9 cellular contexts compared by ENCODE assay signal in genomic region chr1:115595279-115596079, GRCh38. TPM values are rescaled to one million over a fixed set of nuclear protein-coding genes. Genes with fewer than 3 reads are reported as not detected.
DNase-seq lines count a peak whose midpoint lies in the region; ATAC-seq and TF ChIP-seq lines count a peak whose summit lies in the region.
"Had no signal": no experiment of that assay in that cellular context is flagged by ENCODE, and none has a peak within 500 bp of the region (broad histone marks: within the 10 kb centered on the region; RNA-seq: fewer than 3 reads in every experiment).

No MANE protein-coding gene starts in this region.

- 0 out of 2 replicates have a peak overlapping the region, but pooled peaks have one; percentile 66 for H2AFZ ChIP-seq in SK-N-SH (ENCODE audit: low read depth)

- H4K20me1 ChIP-seq in SK-N-SH (ENCODE audit: insufficient read depth): no peaks in the 10 kb centered on the region

- H3K9me3 Mint-ChIP-seq in activated naive CD8-positive, alpha-beta T cell treated with anti-CD3 and anti-CD28 coated beads for 36 hours: peaks cover 3% of the 10 kb centered on the region
- H3K9me3 Mint-ChIP-seq: activated naive CD4-positive, alpha-beta T cell treated with anti-CD3 and anti-CD28 coated beads, Interleukin-2, amount 50 U/mL, for 24 hours had no signal

- DNase-seq in COLO668 (lab: John Stamatoyannopoulos, UW; ENCODE audit: unreplicated experiment) (peak; percentile 85), NCI-H1048 (lab: John Stamatoyannopoulos, UW) (peak; percentile 36), SK-N-SH (peak; percentile 74), Right ventricle myocardium inferior (ENCODE audit: missing footprints) (peak; percentile 90), pulmonary artery endothelial cell (ENCODE audit: low read depth, low spot score) (peak; percentile 37)
- DNase-seq in activated naive CD8-positive, alpha-beta T cell treated with anti-CD3 and anti-CD28 coated beads for 36 hours: peak; percentile 45

- H3K4me1 ChIP-seq in SK-N-SH (ENCODE audit: control insufficient read depth in 1 of 2, insufficient read depth in 2 of 2, low read depth in 1 of 2, low read length in 1 of 2): peaks cover 4% of the 10 kb centered on the region in 2 experiments; a peak in 2 of 4 replicates

- ATAC-seq in GM21526 (IDR thresholded peaks at IDR 0.05; ENCODE audit: low FRiP score, unreplicated experiment) (peak; percentile 71), Right ventricle myocardium inferior (peak; percentile 87), GM18867 (IDR thresholded peaks at IDR 0.05; ENCODE audit: unreplicated experiment) (no peak)

- H3K4me1 Mint-ChIP-seq in activated naive CD8-positive, alpha-beta T cell treated with anti-CD3 and anti-CD28 coated beads for 36 hours: no peaks in the 10 kb centered on the region
- H3K4me1 Mint-ChIP-seq: activated naive CD4-positive, alpha-beta T cell treated with anti-CD3 and anti-CD28 coated beads, Interleukin-2, amount 50 U/mL, for 24 hours had no signal

- H3K27me3 ChIP-seq in SK-N-SH (ENCODE audit: insufficient read depth): no peaks in the 10 kb centered on the region

- intact Hi-C loops in Right ventricle myocardium inferior (cut with DNase I): loop anchor here (1.0 to 10.0 kb wide), 5 partner anchors 49 to 617 kb away; no protein-coding TSS in a partner anchor

- TF ChIP-seq CTCF in SK-N-SH (IDR thresholded peaks at IDR 0.05): peak; percentile 98

- H3K79me2 ChIP-seq in SK-N-SH (ENCODE audit: insufficient read depth): no peaks in the 10 kb centered on the region

- no peaks in the 10 kb centered on the region for H3K9me3 ChIP-seq in SK-N-SH

- H3K27me3 Mint-ChIP-seq in activated naive CD8-positive, alpha-beta T cell treated with anti-CD3 and anti-CD28 coated beads for 36 hours: no peaks in the 10 kb centered on the region

- H3K4me2 ChIP-seq in SK-N-SH: 0 out of 2 replicates have a peak overlapping the region, but pooled peaks have one; percentile 35

- POLR2A ChIA-PET in SK-N-SH (lab: Yijun Ruan, JAX): no interaction called here

- peak in 1 of 2 experiments; percentile 8; a peak in 1 of 4 replicates for TF ChIP-seq EP300 in SK-N-SH (IDR thresholded peaks at IDR 0.05; ENCODE audit: borderline replicate concordance in 1 of 2, low read depth in 1 of 2, low read length in 1 of 2)

- CTCF ChIA-PET in SK-N-SH (lab: Yijun Ruan, JAX): interaction anchor here (0.5 to 10.9 kb wide), 77 partner anchors 9 to 708 kb away, joined by 3 to 202 read pairs (median 5); partner anchors contain the start of gene NGF

- 61% methylated on average over 12 of the region's 12 CpGs for WGBS in SK-N-SH (ENCODE audit: low lambda C conversion rate)

- no peak overlapping the region for H3K4me3 Mint-ChIP-seq in activated naive CD8-positive, alpha-beta T cell treated with anti-CD3 and anti-CD28 coated beads for 36 hours
- H3K4me3 Mint-ChIP-seq: activated naive CD4-positive, alpha-beta T cell treated with anti-CD3 and anti-CD28 coated beads, Interleukin-2, amount 50 U/mL, for 24 hours had no signal

- H3K36me3 Mint-ChIP-seq in activated naive CD8-positive, alpha-beta T cell treated with anti-CD3 and anti-CD28 coated beads for 36 hours: no peaks in the 10 kb centered on the region
- H3K36me3 Mint-ChIP-seq: activated naive CD4-positive, alpha-beta T cell treated with anti-CD3 and anti-CD28 coated beads, Interleukin-2, amount 50 U/mL, for 24 hours had no signal

- peak overlapping the region in 1 of 2 experiments; percentile 12; a peak in 1 of 4 replicates for H3K4me3 ChIP-seq in SK-N-SH (ENCODE audit: low read depth in 2 of 2, low read length in 1 of 2)

- no peaks in the 10 kb centered on the region for H3F3A ChIP-seq in SK-N-SH (replicated peaks; ENCODE audit: insufficient read depth)

- TF ChIP-seq RAD21 in SK-N-SH (IDR thresholded peaks at IDR 0.05; ENCODE audit: low read length): peak; percentile 98

- H3K9ac ChIP-seq in SK-N-SH: peak overlapping the region; percentile 41; the same call in 1 of the 2 replicates

- H3K27ac Mint-ChIP-seq in activated naive CD8-positive, alpha-beta T cell treated with anti-CD3 and anti-CD28 coated beads for 36 hours: no peak overlapping the region
- H3K27ac Mint-ChIP-seq: activated naive CD4-positive, alpha-beta T cell treated with anti-CD3 and anti-CD28 coated beads, Interleukin-2, amount 50 U/mL, for 24 hours had no signal

- no peak overlapping the region for H3K27ac ChIP-seq in SK-N-SH (ENCODE audit: low read depth in 2 of 2, low read length in 1 of 2)

- H3K9me2 ChIP-seq in SK-N-SH: no peaks in the 10 kb centered on the region

- no peaks in the 10 kb centered on the region for H3K36me3 ChIP-seq in SK-N-SH (replicated peaks in 1 of 2; ENCODE audit: control insufficient read depth in 1 of 2, insufficient read depth in 2 of 2, low read length in 1 of 2)

TF ChIP-seq in SK-N-SH, 30 proteins besides CTCF, POLR2A, EP300 and RAD21:
- peak; percentile 61; the same call in 1 of the 2 replicates for TF ChIP-seq MAX (IDR thresholded peaks at IDR 0.05; ENCODE audit: low read depth)
- TF ChIP-seq USF1 (IDR thresholded peaks at IDR 0.05; ENCODE audit: borderline replicate concordance, low read depth): no peak
- peak; percentile 96 for TF ChIP-seq SMC3 (IDR thresholded peaks at IDR 0.05; ENCODE audit: low read depth, low read length)
- peak; percentile 30; the same call in 1 of the 2 replicates for TF ChIP-seq YY1 (IDR thresholded peaks at IDR 0.05; ENCODE audit: low read depth)
- no peak for TF ChIP-seq MEF2A (IDR thresholded peaks at IDR 0.05; ENCODE audit: borderline replicate concordance, low read depth)
- TF ChIP-seq NFIC (IDR thresholded peaks at IDR 0.05; ENCODE audit: borderline replicate concordance): peak; percentile 69; the same call in 1 of the 2 replicates
- no peak for TF ChIP-seq EZH2phosphoT487 (IDR thresholded peaks at IDR 0.05; ENCODE audit: borderline replicate concordance, low read depth)
- no peak for TF ChIP-seq TAF1 (IDR thresholded peaks at IDR 0.05; ENCODE audit: borderline replicate concordance, low read depth, low read length)
- TF ChIP-seq TEAD4 (IDR thresholded peaks at IDR 0.05; ENCODE audit: borderline replicate concordance, insufficient read depth): 0 out of 2 replicates have a peak, but pooled peaks have one; percentile 9

RNA-seq across cellular contexts. Expression of gene VANGL1, which starts 46.3 kb away (rescaled TPM):
- polyA plus RNA-seq in SK-N-SH (2012; rRNA removed): 5.4 TPM in 2 replicates
- 5.6 and 6.6 TPM in 2 replicates for polyA plus RNA-seq in SK-N-SH (2012; cell fraction: cytosol; rRNA removed)
- polyA plus RNA-seq in SK-N-SH (2012; cell fraction: nucleus; rRNA removed): 2.3 and 4.9 TPM in 2 replicates
- 1 to 10 TPM; 2.4 to 2.9 TPM for total RNA-seq in activated naive CD8-positive, alpha-beta T cell treated with anti-CD3 and anti-CD28 coated beads for 36 hours
- 6.5 TPM for total RNA-seq in Right ventricle myocardium inferior
- total RNA-seq in pulmonary artery endothelial cell: 9.2 and 14.5 TPM in 2 replicates

Comparison
In these comparisons a context has a peak if more than half of its experiments do, and no peak if none do; other contexts are left out.
1. DNase-seq: peak in every context shown above with its lines; median percentile 90 in Right ventricle myocardium inferior; 85 in COLO668; 74 in SK-N-SH; 45 in activated naive CD8-positive, alpha-beta T cell treated with anti-CD3 and anti-CD28 coated beads for 36 hours; 37 in pulmonary artery endothelial cell; 36 in NCI-H1048.